In genomic region chr18:76977108-76977621, GRCh38 we compare ENCODE assay signal across 14 cellular contexts.
DNase-seq lines count a peak whose midpoint lies in the region; ATAC-seq, FAIRE-seq and TF ChIP-seq lines count a peak whose summit lies in the region.
"Had no signal": no experiment of that assay in that cellular context is flagged by ENCODE, and none has a peak within 500 bp of the region (broad histone marks: within the 10 kb centered on the region; RNA-seq: fewer than 3 reads in every experiment).

No MANE protein-coding gene starts in this region.

- H3K27me3 Mint-ChIP-seq in IgD-negative memory B cell (no peaks in the 10 kb centered on the region), osteocyte (ENCODE audit: unreplicated experiment) (no peaks in the 10 kb centered on the region)

- POLR2A ChIA-PET in H1 (lab: Charles Lee; ENCODE audit: partially characterized antibody): interaction anchor here (1.8 kb wide), 1 partner anchor 9 kb away, joined by 5 read pairs; no protein-coding TSS in a partner anchor

- peak overlapping the region in 1 of 4 donors; percentile 45 for H3K4me3 Mint-ChIP-seq in IgD-negative memory B cell
- no peak overlapping the region for H3K4me3 Mint-ChIP-seq in osteocyte (ENCODE audit: unreplicated experiment)

- H3K36me3 Mint-ChIP-seq in IgD-negative memory B cell (peaks cover 9% of the 10 kb centered on the region), osteocyte (ENCODE audit: unreplicated experiment) (peaks cover 22% of the 10 kb centered on the region)

- no peak overlapping the region for H3K18ac ChIP-seq in H1 (ENCODE audit: extremely low read depth, low read length)

- TF ChIP-seq RAD21 in H1 (IDR thresholded peaks at IDR 0.05 in 1 of 2, conservative IDR thresholded peaks at IDR 0.05 in 1 of 2; ENCODE audit: low read depth in 2 of 2, low read length in 2 of 2): no peak

- no peak overlapping the region for H2BK15ac ChIP-seq in H1 (ENCODE audit: low read length)

- H3K9me3 Mint-ChIP-seq in IgD-negative memory B cell: peaks cover 0 to 10% (median 0%) of the 10 kb centered on the region in 3 donors
- H3K9me3 Mint-ChIP-seq in osteocyte (ENCODE audit: unreplicated experiment): no peaks in the 10 kb centered on the region

- no peaks in the 10 kb centered on the region for H3K9me3 ChIP-seq in H1 (ENCODE audit: insufficient read depth in 2 of 2, low read depth in 1 of 2, low read length in 1 of 2)
- H3K9me3 ChIP-seq: BLaER1 treated with 17β-estradiol and CSF1 and Interleukin-3, amounts not matched to agents 10 nM and 100 nM had no signal

- no peak overlapping the region for H3K4me3 ChIP-seq in H1 (ENCODE audit: extremely low read depth in 1 of 4, insufficient read depth in 2 of 4, low read depth in 3 of 4, low read length in 4 of 4)
- H3K4me3 ChIP-seq: BLaER1 treated with 17β-estradiol and CSF1 and Interleukin-3, amounts not matched to agents 10 nM and 100 nM had no signal

- TF ChIP-seq CTCF in H1 (IDR thresholded peaks at IDR 0.05; ENCODE audit: control extremely low read depth in 1 of 3, insufficient read depth in 1 of 3, low read depth in 1 of 3, low read length in 3 of 3): no peak
- no peak for TF ChIP-seq CTCF in osteocyte (IDR thresholded peaks at IDR 0.05)

- H2AFZ ChIP-seq in H1 (ENCODE audit: low read length): no peak overlapping the region

- H3K36me3 ChIP-seq in H1 (ENCODE audit: control insufficient read depth in 2 of 4, insufficient read depth in 4 of 4, low read length in 3 of 4): no peaks in the 10 kb centered on the region

- H2BK120ac ChIP-seq in H1 (replicated peaks; ENCODE audit: low read depth, low read length): no peak overlapping the region

- no peak overlapping the region for H2BK20ac ChIP-seq in H1 (ENCODE audit: low read length)

- no peaks in the 10 kb centered on the region for H3K79me1 ChIP-seq in H1 (ENCODE audit: low read depth, low read length)

- H3K4me1 Mint-ChIP-seq in IgD-negative memory B cell (peaks cover 34 to 51% (median 41%) of the 10 kb centered on the region in 3 donors), osteocyte (ENCODE audit: unreplicated experiment) (peaks cover 4% of the 10 kb centered on the region)

- CTCF ChIA-PET in H1 (lab: Charles Lee; ENCODE audit: partially characterized antibody): interaction anchor here (0.6 to 13.3 kb wide), 10 partner anchors 8 to 175 kb away, joined by 3 to 188 read pairs (median 4); no protein-coding TSS in a partner anchor

- H3K23ac ChIP-seq in H1 (ENCODE audit: insufficient read length): no peak overlapping the region

- TF ChIP-seq EP300 in H1 (IDR thresholded peaks at IDR 0.05; ENCODE audit: borderline replicate concordance in 1 of 2, low read depth in 2 of 2, low read length in 2 of 2): no peak

- peak; percentile 70 for DNase-seq in NCI-H345 treated with DMSO at 0.1 percent for 48 hours (lab: John Stamatoyannopoulos, UW; ENCODE audit: unreplicated experiment)
- DNase-seq in H1 (ENCODE audit: low read depth in 1 of 2, low spot score in 2 of 2): peak in 1 of 2 experiments; percentile 24
- peak; percentile 72 for DNase-seq in osteocyte (ENCODE audit: extremely low spot score, unreplicated experiment)
- no peak for DNase-seq in amygdala (lab: John Stamatoyannopoulos, UW)
- DNase-seq in GM03348 (ENCODE audit: low spot score): no peak
- DNase-seq in NCI-H1930 (lab: John Stamatoyannopoulos, UW): no peak
- DNase-seq: activated gamma-delta T cell treated with Interleukin-2 at 50 U/mL for 16 hours, cortex of kidney, mesenchymal stem cell had no signal

- H3K4me1 ChIP-seq in H1 (replicated peaks in 1 of 4; ENCODE audit: control insufficient read depth in 3 of 4, insufficient read depth in 4 of 4, low read length in 3 of 4): peaks cover 0 to 16% (median 8%) of the 10 kb centered on the region in 4 experiments; a peak in 6 of 7 replicates

- H3K4ac ChIP-seq in H1 (replicated peaks; ENCODE audit: insufficient read length, low read depth, low read length): peak overlapping the region; percentile 88

- WGBS in H1 (ENCODE audit: extremely low coverage in 1 of 2, insufficient coverage in 1 of 2, insufficient read length in 1 of 2, insufficient replicate concordance in 2 of 2, low coverage in 1 of 2, low lambda C conversion rate in 2 of 2, missing lambda C conversion rate in 1 of 2), 2 experiments: 85% methylated on average over 14 of the region's 14 CpGs; no CpG with 5 or more reads in 1 of the 2 experiments

- no peaks in the 10 kb centered on the region for H4K20me1 ChIP-seq in H1 (replicated peaks in 1 of 2; ENCODE audit: control insufficient read depth in 1 of 2, insufficient read depth in 2 of 2, low read length in 2 of 2)
- H4K20me1 ChIP-seq: BLaER1 treated with 17β-estradiol and CSF1 and Interleukin-3, amounts not matched to agents 10 nM and 100 nM had no signal

- no peak overlapping the region for H2BK12ac ChIP-seq in H1 (ENCODE audit: low read depth, low read length)

- peak overlapping the region in 2 of 3 donors; percentile 85 to 93 for H3K27ac Mint-ChIP-seq in IgD-negative memory B cell
- H3K27ac Mint-ChIP-seq in osteocyte (ENCODE audit: unreplicated experiment): no peak overlapping the region

- no peak overlapping the region for H3K56ac ChIP-seq in H1 (replicated peaks; ENCODE audit: insufficient read length, low read depth, low read length)

- H2AK5ac ChIP-seq in H1 (ENCODE audit: low read depth, low read length): no peak overlapping the region

- no peak overlapping the region for H3K4me2 ChIP-seq in H1 (ENCODE audit: insufficient read depth in 1 of 2, low read depth in 2 of 2, low read length in 2 of 2)
- H3K4me2 ChIP-seq: BLaER1 treated with 17β-estradiol and CSF1 and Interleukin-3, amounts not matched to agents 10 nM and 100 nM had no signal

- no peak overlapping the region for H4K91ac ChIP-seq in H1 (replicated peaks; ENCODE audit: insufficient read length, low read length)

- ATAC-seq in GM18511 (IDR thresholded peaks at IDR 0.05; ENCODE audit: unreplicated experiment): no peak
- ATAC-seq: activated CD4-positive, CD25-positive, alpha-beta regulatory T cell treated with anti-CD3 and anti-CD28 coated beads, Interleukin-2, amount 50 U/mL, for 24 hours had no signal

- no peak overlapping the region for H4K5ac ChIP-seq in H1 (ENCODE audit: insufficient read length, low read depth, low read length)

- no peak overlapping the region for H3K9ac ChIP-seq in H1 (replicated peaks in 1 of 4; ENCODE audit: extremely low read depth in 1 of 4, low read depth in 3 of 4, low read length in 3 of 4)
- H3K9ac ChIP-seq: BLaER1 treated with 17β-estradiol and CSF1 and Interleukin-3, amounts not matched to agents 10 nM and 100 nM had no signal

- no peaks in the 10 kb centered on the region for H3K27me3 ChIP-seq in H1 (replicated peaks in 1 of 4; ENCODE audit: control insufficient read depth in 3 of 4, extremely low read depth in 1 of 4, insufficient read depth in 3 of 4, low read length in 3 of 4)
- H3K27me3 ChIP-seq: BLaER1 treated with 17β-estradiol and CSF1 and Interleukin-3, amounts not matched to agents 10 nM and 100 nM had no signal

- no peak for FAIRE-seq in H1 (lab: Jason Lieb, UNC)
- FAIRE-seq: frontal cortex had no signal

- no peak overlapping the region for H2BK5ac ChIP-seq in H1 (ENCODE audit: low read depth, low read length)

- H3K27ac ChIP-seq in H1 (ENCODE audit: low read depth, low read length): no peak overlapping the region
- H3K27ac ChIP-seq: BLaER1 treated with 17β-estradiol and CSF1 and Interleukin-3, amounts not matched to agents 10 nM and 100 nM had no signal

- no peak for TF ChIP-seq POLR2A in H1 (IDR thresholded peaks at IDR 0.05; ENCODE audit: control extremely low read depth in 1 of 2, low read depth in 2 of 2, low read length in 2 of 2)

- no peaks in the 10 kb centered on the region for H3K23me2 ChIP-seq in H1 (ENCODE audit: low read depth, low read length)

- H3K79me2 ChIP-seq in H1 (ENCODE audit: control insufficient read depth in 1 of 2, insufficient read depth in 2 of 2, low read length in 2 of 2): no peaks in the 10 kb centered on the region

- no peak overlapping the region for H3K14ac ChIP-seq in H1 (ENCODE audit: insufficient read length)

- 0 out of 2 replicates have a peak overlapping the region, but pooled peaks have one; percentile 22 for H4K8ac ChIP-seq in H1 (ENCODE audit: extremely low read depth, insufficient read depth, low read length)

TF ChIP-seq in H1, 55 proteins besides CTCF, POLR2A, EP300 and RAD21:
- no peak for TF ChIP-seq TEAD4 (IDR thresholded peaks at IDR 0.05; ENCODE audit: low read depth, low read length)
- TF ChIP-seq JUN (IDR thresholded peaks at IDR 0.05; ENCODE audit: low read depth, low read length): no peak
- no peak for TF ChIP-seq EZH2 (IDR thresholded peaks at IDR 0.05; ENCODE audit: low read depth, low read length, severe bottlenecking)

Comparison
In these comparisons a context has a peak if more than half of its experiments do, and no peak if none do; other contexts are left out.
1. DNase-seq: peak in NCI-H345 treated with DMSO at 0.1 percent for 48 hours (single experiment) and osteocyte (single experiment); none in amygdala (0 of 56), GM03348 (single experiment) and NCI-H1930 (0 of 2).